19 cellular contexts compared by ENCODE assay signal in the genomic region with DNA sequence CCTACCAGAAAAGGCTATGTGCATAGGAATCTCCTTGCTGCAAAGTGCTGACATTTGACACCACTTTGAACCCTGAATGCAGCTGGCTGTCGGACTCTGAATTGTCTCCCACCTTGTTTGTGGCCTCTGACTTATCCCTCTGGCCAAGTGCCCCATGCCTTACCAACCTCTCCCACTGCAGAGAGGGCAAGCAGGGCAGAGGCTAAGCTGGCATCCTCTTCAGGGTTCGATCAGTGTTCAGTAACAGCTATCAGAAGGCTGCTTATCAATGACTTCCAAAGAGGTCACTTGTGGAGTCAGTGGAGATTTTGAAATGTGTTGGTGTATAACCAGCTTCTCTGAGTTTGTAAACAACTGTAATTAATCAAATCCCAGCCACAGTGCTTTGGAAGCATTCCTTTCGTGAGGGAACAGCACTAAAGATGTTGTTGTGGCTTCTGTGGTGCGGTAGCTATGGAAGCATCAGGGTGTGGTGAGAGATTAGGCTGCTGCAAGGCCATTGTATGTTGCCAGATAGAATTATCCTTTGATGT. TPM values are rescaled to one million over a fixed set of nuclear protein-coding genes. Genes with fewer than 3 reads are reported as not detected.
DNase-seq lines count a peak whose midpoint lies in the region; ATAC-seq and TF ChIP-seq lines count a peak whose summit lies in the region.
"Had no signal": no experiment of that assay in that cellular context is flagged by ENCODE, and none has a peak within 500 bp of the region (broad histone marks: within the 10 kb centered on the region; RNA-seq: fewer than 3 reads in every experiment).

No MANE protein-coding gene starts in this region.

- no peak overlapping the region for H3K23ac ChIP-seq in IMR-90 (ENCODE audit: low read depth, low read length)

- H2AK5ac ChIP-seq in IMR-90 (ENCODE audit: low read depth, low read length): 0 out of 2 replicates have a peak overlapping the region, but pooled peaks have one; percentile 13

- no TSS peak for BruUV-seq in IMR-90 (replicated peaks; lab: Mats Ljungman, UMichigan)

- H3K9me3 ChIP-seq in IMR-90 (ENCODE audit: control insufficient read depth, insufficient read depth, low read length) (no peaks in the 10 kb centered on the region), right lobe of liver (no peaks in the 10 kb centered on the region)
- H3K9me3 ChIP-seq: Peyer's patch had no signal

- H3K27me3 ChIP-seq in IMR-90 (ENCODE audit: control insufficient read depth, insufficient read depth, low read length) (peaks cover 10% of the 10 kb centered on the region), right lobe of liver (no peaks in the 10 kb centered on the region)
- H3K27me3 ChIP-seq: brain microvascular endothelial cell, Peyer's patch had no signal

- peaks cover 10% of the 10 kb centered on the region; the same call in 1 of the 2 replicates for H3K9me1 ChIP-seq in IMR-90 (ENCODE audit: insufficient read depth, low read length)

- H3K4me1 ChIP-seq in IMR-90 (ENCODE audit: control insufficient read depth, insufficient read depth, low read length) (peaks cover 5% of the 10 kb centered on the region; the same call in 1 of the 2 replicates), right lobe of liver (peaks cover 0 to 13% (median 0%) of the 10 kb centered on the region in 4 donors)
- H3K4me1 ChIP-seq: Peyer's patch had no signal

- TF ChIP-seq RAD21 in IMR-90 (IDR thresholded peaks at IDR 0.05; ENCODE audit: low read length): no peak

- no peak overlapping the region for H3K18ac ChIP-seq in IMR-90 (ENCODE audit: low read depth, low read length)

- H3K27ac Mint-ChIP-seq in endothelial cell (ENCODE audit: unreplicated experiment) (peak overlapping the region; percentile 68), mesothelial cell of epicardium (no peak overlapping the region)
- no peak overlapping the region for H3K27ac Mint-ChIP-seq in activated T-cell treated with anti-CD3 and anti-CD28 coated beads, Interleukin-2, amount 50 U/mL, for 24 hours
- H3K27ac Mint-ChIP-seq: activated T-helper 2 cell treated with anti-CD3 and anti-CD28 coated beads, Interferon-gamma antibody, Interleukin-2, Interleukin-4, amounts not matched to agents 10 μg/mL and 5 μg/mL and 100 μg/mL, durations not matched to agents 14 hours and 24 hours and 36 hours; progenitor cell of endocrine pancreas had no signal

- H3K56ac ChIP-seq in IMR-90 (ENCODE audit: extremely low read depth, insufficient read depth, low read length): no peak overlapping the region

- dilution Hi-C loops in IMR-90 (cut with HindIII; ENCODE audit: low sequenced_read_pairs, unreplicated experiment): no loop called here

- no peak for TF ChIP-seq CTCF in IMR-90 (conservative IDR thresholded peaks at IDR 0.05; ENCODE audit: low read depth, low read length)
- no peak for TF ChIP-seq CTCF in endothelial cell (IDR thresholded peaks at IDR 0.05; ENCODE audit: unreplicated experiment)
- no peak for TF ChIP-seq CTCF in right lobe of liver (IDR thresholded peaks at IDR 0.05)
- TF ChIP-seq CTCF in mesothelial cell of epicardium (IDR thresholded peaks at IDR 0.05; ENCODE audit: unreplicated experiment): no peak

- no peak overlapping the region; the same call in 1 of the 2 replicates for H3K14ac ChIP-seq in IMR-90 (replicated peaks; ENCODE audit: low read depth, low read length)

- H3K4me1 Mint-ChIP-seq in endothelial cell (ENCODE audit: unreplicated experiment) (no peaks in the 10 kb centered on the region), mesothelial cell of epicardium (peaks cover 18% of the 10 kb centered on the region)
- H3K4me1 Mint-ChIP-seq in activated T-cell treated with anti-CD3 and anti-CD28 coated beads, Interleukin-2, amount 50 U/mL, for 24 hours (ENCODE audit: low read depth): no peaks in the 10 kb centered on the region

- H3K27me3 Mint-ChIP-seq in endothelial cell (ENCODE audit: unreplicated experiment) (peaks cover 1% of the 10 kb centered on the region), mesothelial cell of epicardium (ENCODE audit: low read depth) (no peaks in the 10 kb centered on the region)
- H3K27me3 Mint-ChIP-seq in activated T-cell treated with anti-CD3 and anti-CD28 coated beads, Interleukin-2, amount 50 U/mL, for 24 hours: peaks cover 7% of the 10 kb centered on the region

- DNase-seq in Daoy (ENCODE audit: low read depth) (peak; percentile 85), IMR-90 (no peak), endothelial cell (ENCODE audit: low spot score) (no peak), right lobe of liver (peak in 1 of 3 donors; percentile 18), mesothelial cell of epicardium (ENCODE audit: low spot score in 2 of 2, unreplicated experiment in 2 of 2) (no peak), nucleus accumbens (lab: John Stamatoyannopoulos, UW) (no peak)
- DNase-seq in stimulated activated CD4-positive, alpha-beta T cell treated with anti-CD3 and anti-CD28 coated beads, Interleukin-2, amount 100 ng/mL, for 48 hours: no peak
- no peak for DNase-seq in activated T-cell treated with anti-CD3 and anti-CD28 coated beads, Interleukin-2, amount 50 U/mL, for 24 hours
- DNase-seq: activated CD4-positive, alpha-beta T cell treated with anti-CD3 and anti-CD28 coated beads, Interleukin-2, amount 50 U/mL, for 48 hours; brain microvascular endothelial cell; NCI-H1092; Peyer's patch; stimulated activated CD4-positive, alpha-beta T cell treated with anti-CD3 and anti-CD28 coated beads, Interleukin-4, amount 100 ng/mL, for 4 hours; stimulated activated naive CD4-positive, alpha-beta T cell treated with Interleukin-2 at 50 U/mL for 16 hours; T1000 had no signal

- no peaks in the 10 kb centered on the region for H3K9me3 Mint-ChIP-seq in endothelial cell (ENCODE audit: unreplicated experiment)
- peaks cover 8% of the 10 kb centered on the region for H3K9me3 Mint-ChIP-seq in mesothelial cell of epicardium
- peaks cover 4% of the 10 kb centered on the region for H3K9me3 Mint-ChIP-seq in activated T-cell treated with anti-CD3 and anti-CD28 coated beads, Interleukin-2, amount 50 U/mL, for 24 hours

- H4K20me1 ChIP-seq in IMR-90 (ENCODE audit: insufficient read depth, low read length): no peaks in the 10 kb centered on the region

- H4K5ac ChIP-seq in IMR-90 (ENCODE audit: low read depth, low read length): no peak overlapping the region

- POLR2A ChIA-PET in IMR-90 (lab: Charles Lee; ENCODE audit: unreplicated experiment): no interaction called here

- no peak overlapping the region for H3K27ac ChIP-seq in IMR-90 (ENCODE audit: insufficient read depth, low read length)
- H3K27ac ChIP-seq in right lobe of liver: no peak overlapping the region
- H3K27ac ChIP-seq: brain microvascular endothelial cell, Peyer's patch had no signal

- H3K4me2 ChIP-seq in IMR-90 (ENCODE audit: low read depth, low read length): no peak overlapping the region

- intact Hi-C loops in IMR-90 (cut with micrococcal nuclease): no loop called here
- intact Hi-C loops in right lobe of liver (cut with DNase I): no loop called here

- H2AK9ac ChIP-seq in IMR-90 (replicated peaks; ENCODE audit: low read depth, low read length, poor library complexity): no peak overlapping the region

- H3K4me3 Mint-ChIP-seq in endothelial cell (ENCODE audit: unreplicated experiment) (no peak overlapping the region), mesothelial cell of epicardium (no peak overlapping the region)
- no peak overlapping the region for H3K4me3 Mint-ChIP-seq in activated T-cell treated with anti-CD3 and anti-CD28 coated beads, Interleukin-2, amount 50 U/mL, for 24 hours

- no CpG with 5 or more reads among the region's 4 CpGs for WGBS in IMR-90 (ENCODE audit: extremely low coverage in 2 of 2, insufficient read length in 1 of 2), 2 experiments
- WGBS in right lobe of liver (ENCODE audit: insufficient coverage, low coverage, low lambda C conversion rate, missing lambda C conversion rate): 58% methylated on average over 4 of the region's 4 CpGs

- H3K4me3 ChIP-seq in IMR-90 (ENCODE audit: insufficient read depth, low read depth, low read length) (no peak overlapping the region), right lobe of liver (no peak overlapping the region)
- H3K4me3 ChIP-seq: lung, Peyer's patch had no signal

- H4K91ac ChIP-seq in IMR-90 (ENCODE audit: insufficient read depth, low read depth, low read length): peak overlapping the region; percentile 5; the same call in 1 of the 2 replicates

- H3K4ac ChIP-seq in IMR-90 (ENCODE audit: low read depth, low read length): no peak overlapping the region

- no peak for ATAC-seq in IMR-90 (ENCODE audit: low read depth)
- peak in 3 of 4 donors; percentile 16 to 63 (median 49) for ATAC-seq in right lobe of liver

- no peak for TF ChIP-seq POLR2A in IMR-90 (IDR thresholded peaks at IDR 0.05; ENCODE audit: low read depth, low read length)
- TF ChIP-seq POLR2A in right lobe of liver (IDR thresholded peaks at IDR 0.05): no peak

- no peaks in the 10 kb centered on the region for H3K79me1 ChIP-seq in IMR-90 (ENCODE audit: low read depth in 1 of 2, low read length in 2 of 2)

- no peak overlapping the region for H2BK5ac ChIP-seq in IMR-90 (ENCODE audit: low read depth, low read length, poor library complexity, severe bottlenecking)

- H4K8ac ChIP-seq in IMR-90 (ENCODE audit: low read depth in 2 of 2, low read length in 2 of 2): no peak overlapping the region

- H2BK120ac ChIP-seq in IMR-90 (ENCODE audit: low read depth, low read length): no peak overlapping the region

- no peak overlapping the region for H2BK15ac ChIP-seq in IMR-90 (ENCODE audit: low read depth, low read length)

- H3K36me3 Mint-ChIP-seq in endothelial cell (ENCODE audit: low read depth, unreplicated experiment) (peaks cover under 1% of the 10 kb centered on the region), mesothelial cell of epicardium (peaks cover 1% of the 10 kb centered on the region)
- no peaks in the 10 kb centered on the region for H3K36me3 Mint-ChIP-seq in activated T-cell treated with anti-CD3 and anti-CD28 coated beads, Interleukin-2, amount 50 U/mL, for 24 hours (ENCODE audit: low read depth)

- in situ Hi-C loops in IMR-90 (cut with MboI; ENCODE audit: low sequenced_read_pairs): no loop called here

- H2AFZ ChIP-seq in IMR-90 (replicated peaks; ENCODE audit: low read length, poor library complexity): no peak overlapping the region

- H2BK20ac ChIP-seq in IMR-90 (ENCODE audit: low read depth, low read length): no peak overlapping the region

- H3K36me3 ChIP-seq in IMR-90 (ENCODE audit: control insufficient read depth, insufficient read depth, low read length) (no peaks in the 10 kb centered on the region), right lobe of liver (no peaks in the 10 kb centered on the region)
- H3K36me3 ChIP-seq: brain microvascular endothelial cell, Peyer's patch had no signal

- no peak overlapping the region for H3K9ac ChIP-seq in IMR-90 (ENCODE audit: low read depth, low read length)

- CTCF ChIA-PET in IMR-90 (lab: Yijun Ruan, JAX): no interaction called here

TF ChIP-seq in IMR-90, 13 proteins besides CTCF, POLR2A, EP300 and RAD21 (continues in another document):
- TF ChIP-seq MAFK (IDR thresholded peaks at IDR 0.05; ENCODE audit: low read depth, low read length): no peak

RNA-seq across cellular contexts. Expression of a gene that starts 22.6 kb away (rescaled TPM):
- total RNA-seq in Daoy (2014; rRNA removed; shearing (Covaris generic)): 8.0 and 9.5 TPM in 2 replicates
- total RNA-seq in IMR-90 (2012; rRNA removed) (2.8 and 3.4 TPM in 2 replicates), endothelial cell (ENCODE audit: unreplicated experiment) (101 TPM), right lobe of liver (1 to 10 TPM; 1.8 to 3.1 (median 2.4) TPM), mesothelial cell of epicardium (27.6 to 35.2 TPM (median 34.2 TPM) in 3 replicates)
- polyA plus RNA-seq in IMR-90 (2012; rRNA removed): 3.6 and 4.2 TPM in 2 replicates
- polyA plus RNA-seq in IMR-90 (2012; cell fraction: cytosol; rRNA removed): 2.7 and 4.8 TPM in 2 replicates
- polyA plus RNA-seq in IMR-90 (2012; cell fraction: nucleus; rRNA removed; ENCODE audit: low replicate concordance): 1.5 and 3.2 TPM in 2 replicates
- total RNA-seq: activated T-helper 2 cell treated with anti-CD3 and anti-CD28 coated beads, Interferon-gamma antibody, Interleukin-2, Interleukin-4, amounts not matched to agents 10 μg/mL and 5 μg/mL and 100 μg/mL, durations not matched to agents 14 hours and 24 hours and 36 hours; NCI-H460 had no signal
